ENCODE assay signal across 12 cellular contexts in the genomic region with DNA sequence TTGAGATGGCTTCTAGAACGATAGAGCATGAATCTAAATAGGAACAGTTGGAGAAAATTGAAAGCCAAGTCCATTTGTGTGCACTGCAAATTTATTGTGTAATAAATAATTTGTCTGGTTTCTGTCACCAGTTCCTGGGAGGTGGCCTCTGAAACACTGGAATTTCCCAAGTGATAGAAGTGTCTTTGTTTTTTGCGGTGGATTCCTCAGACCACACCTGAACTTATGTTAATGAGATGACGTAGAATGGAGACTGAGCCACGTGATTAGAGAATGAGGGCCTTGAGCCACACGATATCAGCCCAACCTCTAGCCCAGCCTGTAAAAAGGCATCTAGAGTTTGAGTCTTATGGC.
"Had no signal": no experiment of that assay in that cellular context is flagged by ENCODE, and none has a peak within 500 bp of the region (broad histone marks: within the 10 kb centered on the region; RNA-seq: fewer than 3 reads in every experiment).

No MANE protein-coding gene starts in this region.

- H3K36me3 ChIP-seq: brain microvascular endothelial cell, thyroid gland, vagina had no signal

- H3K27me3 Mint-ChIP-seq: activated CD8-positive, alpha-beta memory T cell treated with anti-CD3 and anti-CD28 coated beads, Interleukin-2, amount 10 ng/mL, durations not matched to agents 7 days and 5 days had no signal

- H3K27ac ChIP-seq: dorsolateral prefrontal cortex, parathyroid adenoma, thyroid gland, vagina had no signal

- H3K4me3 Mint-ChIP-seq: activated CD8-positive, alpha-beta memory T cell treated with anti-CD3 and anti-CD28 coated beads, Interleukin-2, amount 10 ng/mL, durations not matched to agents 7 days and 5 days; activated naive CD8-positive, alpha-beta T cell; activated T-cell treated with anti-CD3 and anti-CD28 coated beads, Interleukin-2, amount 50 U/mL, for 4 hours; neural crest cell had no signal

- H3K4me1 Mint-ChIP-seq: activated CD8-positive, alpha-beta memory T cell treated with anti-CD3 and anti-CD28 coated beads, Interleukin-2, amount 10 ng/mL, durations not matched to agents 7 days and 5 days; neural crest cell had no signal

- H3K9ac ChIP-seq: parathyroid adenoma had no signal

- H3K9me3 Mint-ChIP-seq: activated T-cell treated with anti-CD3 and anti-CD28 coated beads, Interleukin-2, amount 50 U/mL, for 4 hours; neural crest cell had no signal

- H3K27ac Mint-ChIP-seq: activated CD8-positive, alpha-beta memory T cell treated with anti-CD3 and anti-CD28 coated beads, Interleukin-2, amount 10 ng/mL, durations not matched to agents 7 days and 5 days; activated naive CD8-positive, alpha-beta T cell had no signal

- H3K9me3 ChIP-seq: thyroid gland, vagina had no signal

- DNase-seq: activated CD8-positive, alpha-beta memory T cell treated with anti-CD3 and anti-CD28 coated beads, Interleukin-2, amount 10 ng/mL, durations not matched to agents 7 days and 5 days; activated effector memory CD4-positive, alpha-beta T cell treated with anti-CD3 and anti-CD28 coated beads, Interleukin-2, amount 50 U/mL, for 16 hours; activated T-cell treated with anti-CD3 and anti-CD28 coated beads, Interleukin-2, amount 50 U/mL, for 4 hours; dorsolateral prefrontal cortex; retina; small intestine; thyroid gland had no signal

- H3K27me3 ChIP-seq: brain microvascular endothelial cell, thyroid gland, vagina had no signal

- H3K4me3 ChIP-seq: dorsolateral prefrontal cortex, thyroid gland, vagina had no signal

- H3K4me1 ChIP-seq: parathyroid adenoma, thyroid gland, vagina had no signal

- H3K36me3 Mint-ChIP-seq: activated CD8-positive, alpha-beta memory T cell treated with anti-CD3 and anti-CD28 coated beads, Interleukin-2, amount 10 ng/mL, durations not matched to agents 7 days and 5 days; activated naive CD8-positive, alpha-beta T cell had no signal
